ENCODE assay signal across 10 cellular contexts in genomic region chr4:168221298-168221697, GRCh38.
DNase-seq lines count a peak whose midpoint lies in the region; ATAC-seq, FAIRE-seq and TF ChIP-seq lines count a peak whose summit lies in the region.
"Had no signal": no experiment of that assay in that cellular context is flagged by ENCODE, and none has a peak within 500 bp of the region (broad histone marks: within the 10 kb centered on the region; RNA-seq: fewer than 3 reads in every experiment).

No MANE protein-coding gene starts in this region.

- no peaks in the 10 kb centered on the region for H3K4me1 ChIP-seq in effector memory CD4-positive, alpha-beta T cell (ENCODE audit: control insufficient read depth, insufficient read depth, low read length, poor library complexity, severe bottlenecking)
- H3K4me1 ChIP-seq in kidney (ENCODE audit: control insufficient read depth in 1 of 2, insufficient read depth in 1 of 2, low read depth in 1 of 2, low read length in 2 of 2): no peaks in the 10 kb centered on the region
- no peaks in the 10 kb centered on the region for H3K4me1 ChIP-seq in BE2C

- peaks cover 52 to 86% (median 69%) of the 10 kb centered on the region in 3 donors for H3K36me3 Mint-ChIP-seq in naive thymus-derived CD8-positive, alpha-beta T cell

- FAIRE-seq in GM19239 (lab: Jason Lieb, UNC) (peak; percentile 44), kidney (lab: Jason Lieb, UNC) (no peak)

- H3K9me3 ChIP-seq in effector memory CD4-positive, alpha-beta T cell (ENCODE audit: control insufficient read depth, low read length): no peaks in the 10 kb centered on the region
- H3K9me3 ChIP-seq in kidney (ENCODE audit: control insufficient read depth in 1 of 2, low read length in 2 of 2) (no peaks in the 10 kb centered on the region), BE2C (no peaks in the 10 kb centered on the region)

- H3K36me3 ChIP-seq in effector memory CD4-positive, alpha-beta T cell (ENCODE audit: control insufficient read depth, insufficient read depth, low read length): peaks cover 55% of the 10 kb centered on the region
- peaks cover 2 to 8% of the 10 kb centered on the region in 2 donors for H3K36me3 ChIP-seq in kidney (ENCODE audit: control insufficient read depth in 1 of 2, insufficient read depth in 2 of 2, low read length in 2 of 2)
- H3K36me3 ChIP-seq in BE2C: no peaks in the 10 kb centered on the region

- intact Hi-C loops in kidney (cut with DNase I): no loop called here

- no peak overlapping the region for H3K4me3 Mint-ChIP-seq in naive thymus-derived CD8-positive, alpha-beta T cell
- H3K4me3 Mint-ChIP-seq: dendritic cell treated with granulocyte-macrophage colony-stimulating factor and Interleukin-4, amounts not matched to agents 40 ng/mL and 50 ng/mL, for 4 days had no signal

- H3K4me1 Mint-ChIP-seq in naive thymus-derived CD8-positive, alpha-beta T cell: peaks cover 3 to 6% (median 4%) of the 10 kb centered on the region in 4 donors

- DNase-seq in A172 (ENCODE audit: low spot score): peak; percentile 28
- DNase-seq in GM19239 (ENCODE audit: insufficient read length, low spot score): no peak
- peak; percentile 41 for DNase-seq in RPMI7951 (ENCODE audit: low read depth)
- DNase-seq in fibroblast of pulmonary artery (ENCODE audit: low read depth): peak; percentile 88
- no peak for DNase-seq in effector memory CD4-positive, alpha-beta T cell
- DNase-seq in naive thymus-derived CD8-positive, alpha-beta T cell: no peak
- no peak for DNase-seq in kidney
- DNase-seq in BE2C: no peak
- DNase-seq: C1 segment of cervical spinal cord had no signal

- ATAC-seq in naive thymus-derived CD8-positive, alpha-beta T cell: no peak

- H3K27me3 Mint-ChIP-seq in naive thymus-derived CD8-positive, alpha-beta T cell: no peaks in the 10 kb centered on the region
- H3K27me3 Mint-ChIP-seq: dendritic cell treated with granulocyte-macrophage colony-stimulating factor and Interleukin-4, amounts not matched to agents 40 ng/mL and 50 ng/mL, for 4 days had no signal

- H3K4me3 ChIP-seq in fibroblast of pulmonary artery (replicated peaks; ENCODE audit: low read depth, low read length): no peak overlapping the region
- no peak overlapping the region for H3K4me3 ChIP-seq in effector memory CD4-positive, alpha-beta T cell (ENCODE audit: insufficient read depth, low read depth, low read length, poor library complexity, severe bottlenecking)
- no peak overlapping the region for H3K4me3 ChIP-seq in kidney (ENCODE audit: low read length in 2 of 2)
- no peak overlapping the region for H3K4me3 ChIP-seq in BE2C (ENCODE audit: low read depth, low read length)

- no peaks in the 10 kb centered on the region for H3K27me3 ChIP-seq in effector memory CD4-positive, alpha-beta T cell (replicated peaks; ENCODE audit: control insufficient read depth, insufficient read depth, low read length, poor library complexity, severe bottlenecking)
- no peaks in the 10 kb centered on the region for H3K27me3 ChIP-seq in BE2C

- no peak overlapping the region for H3K27ac ChIP-seq in effector memory CD4-positive, alpha-beta T cell (ENCODE audit: insufficient read depth, low read length, poor library complexity, severe bottlenecking)
- H3K27ac ChIP-seq in kidney (ENCODE audit: low read depth in 2 of 2, low read length in 2 of 2): no peak overlapping the region

- no peak overlapping the region for H3K9ac ChIP-seq in kidney (ENCODE audit: low read length in 2 of 2)

- TF ChIP-seq CTCF in fibroblast of pulmonary artery (IDR thresholded peaks at IDR 0.05; ENCODE audit: low read length, missing control alignments) (no peak), kidney (IDR thresholded peaks at IDR 0.05; ENCODE audit: borderline replicate concordance, extremely low read depth, insufficient read depth) (no peak), BE2C (IDR thresholded peaks at IDR 0.05; ENCODE audit: low read depth, low read length) (no peak)

- peak overlapping the region in 2 of 10 donors; percentile 37 to 65 for H3K27ac Mint-ChIP-seq in naive thymus-derived CD8-positive, alpha-beta T cell
- H3K27ac Mint-ChIP-seq: dendritic cell treated with granulocyte-macrophage colony-stimulating factor and Interleukin-4, amounts not matched to agents 40 ng/mL and 50 ng/mL, for 4 days had no signal

- POLR2A ChIA-PET in naive thymus-derived CD8-positive, alpha-beta T cell (lab: Charles Lee): no interaction called here

- peaks cover 0 to 12% (median 0%) of the 10 kb centered on the region in 9 donors for H3K9me3 Mint-ChIP-seq in naive thymus-derived CD8-positive, alpha-beta T cell
- H3K9me3 Mint-ChIP-seq: dendritic cell treated with granulocyte-macrophage colony-stimulating factor and Interleukin-4, amounts not matched to agents 40 ng/mL and 50 ng/mL, for 4 days had no signal

Comparison
In these comparisons a context has a peak if more than half of its experiments do, and no peak if none do; other contexts are left out.
1. DNase-seq: peak in A172 (single experiment), RPMI7951 (single experiment) and fibroblast of pulmonary artery (single experiment); none in GM19239 (single experiment), effector memory CD4-positive, alpha-beta T cell (0 of 3), naive thymus-derived CD8-positive, alpha-beta T cell (0 of 10), kidney (single experiment) and BE2C (single experiment).